In genomic region chr11:96112192-96113099, GRCh38 we compare ENCODE assay signal across 8 cellular contexts.
A peak's percentile ranks its signal among the peaks of the same experiment; 100 is the strongest.
DNase-seq lines count a peak whose midpoint lies in the region; ATAC-seq, FAIRE-seq and TF ChIP-seq lines count a peak whose summit lies in the region.

No MANE protein-coding gene starts in this region.

- peak; percentile 54 for FAIRE-seq in endothelial cell of umbilical vein (lab: Jason Lieb, UNC)

- H3K4me1 ChIP-seq in heart left ventricle (peaks cover 0 to 29% (median 13%) of the 10 kb centered on the region in 12 donors), endothelial cell of umbilical vein (ENCODE audit: control insufficient read depth, extremely low read depth, insufficient read depth, low read length) (peaks cover 11% of the 10 kb centered on the region), thymus (ENCODE audit: control insufficient read depth, insufficient read depth, low read length) (no peaks in the 10 kb centered on the region)

- intact Hi-C loops in heart left ventricle (cut with DNase I) (no loop called here), cardiac septum (cut with DNase I) (no loop called here), endothelial cell of umbilical vein (cut with micrococcal nuclease) (loop anchor here (2.0 kb wide), 1 partner anchor 58 kb away; no protein-coding TSS in a partner anchor), posterior vena cava (cut with DNase I) (no loop called here)

- no peak overlapping the region for H2AFZ ChIP-seq in endothelial cell of umbilical vein (ENCODE audit: low read depth, low read length)

- no peaks in the 10 kb centered on the region for H4K20me1 ChIP-seq in endothelial cell of umbilical vein (replicated peaks; ENCODE audit: control insufficient read depth, extremely low read depth, insufficient read depth, low read length)

- peak overlapping the region; percentile 46 for H3K9ac ChIP-seq in endothelial cell of umbilical vein (replicated peaks; ENCODE audit: extremely low read depth, insufficient read depth, low read length)

- H3K27ac ChIP-seq in heart left ventricle (peak overlapping the region in 11 of 12 donors; percentile 15 to 76 (median 65)), endothelial cell of umbilical vein (ENCODE audit: insufficient read depth, low read depth, low read length) (peak overlapping the region; percentile 8), thymus (ENCODE audit: low read depth) (peak overlapping the region; percentile 19), brain microvascular endothelial cell (no peak overlapping the region)

- POLR2A ChIA-PET in endothelial cell of umbilical vein (lab: Charles Lee), result no interaction called here

- H3K4me2 ChIP-seq in endothelial cell of umbilical vein (ENCODE audit: insufficient read depth, low read length), result peak overlapping the region; percentile 52

- DNase-seq in heart left ventricle (no peak), cardiac septum (ENCODE audit: low spot score) (no peak), endothelial cell of umbilical vein (ENCODE audit: low read depth, low spot score) (no peak), NCI-H2227 treated with DMSO at 0.1 percent for 48 hours (lab: John Stamatoyannopoulos, UW) (no peak), brain microvascular endothelial cell (no peak), posterior vena cava (ENCODE audit: low spot score) (no peak)

- WGBS in heart left ventricle, 4 donors, result 56 to 81% (median 72%) methylated on average over 5 of the region's 5 CpGs
- WGBS in thymus, result 94% methylated on average over 5 of the region's 5 CpGs

- ATAC-seq in heart left ventricle (peak in 3 of 4 donors; percentile 26 to 59 (median 32)), HG03139 (IDR thresholded peaks at IDR 0.05; ENCODE audit: unreplicated experiment) (peak; percentile 82)

- H3K36me3 ChIP-seq in heart left ventricle (no peaks in the 10 kb centered on the region), endothelial cell of umbilical vein (ENCODE audit: control insufficient read depth in 2 of 2, extremely low read depth in 1 of 2, insufficient read depth in 2 of 2, low read length in 2 of 2) (no peaks in the 10 kb centered on the region), thymus (ENCODE audit: control insufficient read depth, insufficient read depth) (no peaks in the 10 kb centered on the region), brain microvascular endothelial cell (replicated peaks) (no peaks in the 10 kb centered on the region)

- TF ChIP-seq CTCF in heart left ventricle (IDR thresholded peaks at IDR 0.05), result no peak
- TF ChIP-seq CTCF in endothelial cell of umbilical vein (IDR thresholded peaks at IDR 0.05; ENCODE audit: extremely low read depth in 1 of 2, insufficient read depth in 1 of 2, low read depth in 1 of 2, low read length in 2 of 2), result no peak
- no peak for TF ChIP-seq CTCF in brain microvascular endothelial cell (IDR thresholded peaks at IDR 0.05; ENCODE audit: low read depth, low read length, missing control alignments)

- H3K79me2 ChIP-seq in endothelial cell of umbilical vein (ENCODE audit: control insufficient read depth, insufficient read depth, low read length), result no peaks in the 10 kb centered on the region

- BruUV-seq in endothelial cell of umbilical vein (replicated peaks; lab: Mats Ljungman, UMichigan), result no TSS peak

- H3K9me3 ChIP-seq in heart left ventricle (no peaks in the 10 kb centered on the region), endothelial cell of umbilical vein (replicated peaks; ENCODE audit: control insufficient read depth, insufficient read depth, low read length) (no peaks in the 10 kb centered on the region), thymus (ENCODE audit: control insufficient read depth) (no peaks in the 10 kb centered on the region)

- no peak overlapping the region for H3K4me3 ChIP-seq in heart left ventricle
- H3K4me3 ChIP-seq in endothelial cell of umbilical vein (replicated peaks in 1 of 3; ENCODE audit: insufficient read depth in 1 of 3, low read depth in 1 of 3, low read length in 3 of 3), result no peak overlapping the region
- no peak overlapping the region for H3K4me3 ChIP-seq in thymus (ENCODE audit: low read length)
- no peak overlapping the region for H3K4me3 ChIP-seq in brain microvascular endothelial cell (ENCODE audit: low read depth, low read length)

- H3K27me3 ChIP-seq in heart left ventricle (no peaks in the 10 kb centered on the region), endothelial cell of umbilical vein (ENCODE audit: control insufficient read depth in 2 of 2, insufficient read depth in 2 of 2, low read length in 2 of 2) (no peaks in the 10 kb centered on the region), thymus (ENCODE audit: control insufficient read depth, insufficient read depth) (no peaks in the 10 kb centered on the region), brain microvascular endothelial cell (replicated peaks) (no peaks in the 10 kb centered on the region)

- no peaks in the 10 kb centered on the region for H3K9me1 ChIP-seq in endothelial cell of umbilical vein (replicated peaks; ENCODE audit: control insufficient read depth, extremely low read depth, insufficient read depth, low read length)

- CTCF ChIA-PET in endothelial cell of umbilical vein (lab: Charles Lee), result interaction anchor here (0.6 to 1.5 kb wide), 13 partner anchors 10 to 270 kb away, joined by 3 to 11 read pairs (median 3); partner anchors contain the start of gene MAML2

- dilution Hi-C loops in endothelial cell of umbilical vein (cut with MboI; ENCODE audit: extremely low pct_ligation_motif_present, low sequenced_read_pairs), result no loop called here

- TF ChIP-seq POLR2A in heart left ventricle (IDR thresholded peaks at IDR 0.05), result no peak
- no peak for TF ChIP-seq POLR2A in endothelial cell of umbilical vein (IDR thresholded peaks at IDR 0.05; ENCODE audit: low read depth, low read length)

- in situ Hi-C loops in brain microvascular endothelial cell (cut with HindIII; ENCODE audit: low pct_ligation_motif_present, low sequenced_read_pairs), result no loop called here

TF ChIP-seq in endothelial cell of umbilical vein, 7 proteins besides CTCF, POLR2A, EP300 and RAD21:
- TF ChIP-seq JUN (IDR thresholded peaks at IDR 0.05; ENCODE audit: borderline replicate concordance, insufficient read depth, insufficient read length, low read depth) (no peak), MYC (IDR thresholded peaks at IDR 0.05; ENCODE audit: low read depth, low read length) (no peak), POLR2AphosphoS5 (IDR thresholded peaks at IDR 0.05; ENCODE audit: insufficient read depth, low read depth, low read length) (no peak)
